Comparison of ENCODE assay signal across 21 cellular contexts in the genomic region with DNA sequence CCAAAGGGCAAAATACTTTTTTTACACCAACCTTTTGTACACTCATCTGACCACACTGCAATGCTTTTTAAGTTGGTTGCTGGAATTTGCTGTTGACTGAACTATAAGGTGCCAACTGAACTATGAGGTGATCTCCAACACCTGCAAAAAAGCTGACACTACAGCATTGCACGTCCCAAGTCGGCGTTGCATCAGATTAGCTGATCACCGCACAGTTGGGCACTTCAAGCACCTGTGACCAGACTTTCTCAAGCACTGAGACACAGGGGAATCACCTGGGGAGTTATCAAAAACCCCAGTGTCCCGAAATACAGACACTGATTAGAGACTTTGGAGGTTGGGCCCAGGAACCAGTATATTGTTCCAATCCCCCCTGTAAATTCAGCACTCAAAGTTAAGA. TPM values are rescaled to one million over a fixed set of nuclear protein-coding genes. Genes with fewer than 3 reads are reported as not detected.
DNase-seq lines count a peak whose midpoint lies in the region; ATAC-seq and TF ChIP-seq lines count a peak whose summit lies in the region.
"Had no signal": no experiment of that assay in that cellular context is flagged by ENCODE, and none has a peak within 500 bp of the region (broad histone marks: within the 10 kb centered on the region; RNA-seq: fewer than 3 reads in every experiment).

No MANE protein-coding gene starts in this region.

- intact Hi-C loops in sciatic nerve (cut with DNase I) = no loop called here

- peaks cover 9% of the 10 kb centered on the region for H3K36me3 ChIP-seq in SU-DHL-6 (ENCODE audit: low read length)
- H3K36me3 ChIP-seq: BLaER1 treated with 17β-estradiol and CSF1 and Interleukin-3, amounts not matched to agents 10 nM and 100 nM; MG63; SJSA1 had no signal

- DNase-seq in NCI-H460 (ENCODE audit: extremely low read depth, low read depth) (peak; percentile 3), osteocyte (ENCODE audit: extremely low spot score, unreplicated experiment) (peak; percentile 30), NCI-H526 (lab: John Stamatoyannopoulos, UW) (no peak), sciatic nerve (ENCODE audit: low spot score) (no peak)
- DNase-seq: AML-193; CD4-positive, alpha-beta T cell; KBM-7; MG63; NCI-H2029; NCI-H446; NCI-H526 treated with DMSO at 0.1 percent for 48 hours; PC-3; Right ventricle myocardium superior; T-helper 1 cell had no signal

- no peaks in the 10 kb centered on the region for H3K36me3 Mint-ChIP-seq in osteocyte (ENCODE audit: unreplicated experiment)

- peaks cover 32% of the 10 kb centered on the region for H3K9me3 Mint-ChIP-seq in osteocyte (ENCODE audit: unreplicated experiment)

- H3K9ac ChIP-seq in SU-DHL-6 (ENCODE audit: low read length) = peak overlapping the region; percentile 47
- H3K9ac ChIP-seq: BLaER1 treated with 17β-estradiol and CSF1 and Interleukin-3, amounts not matched to agents 10 nM and 100 nM had no signal

- H3K4me3 Mint-ChIP-seq in osteocyte (ENCODE audit: unreplicated experiment) = no peak overlapping the region
- H3K4me3 Mint-ChIP-seq: CD4-positive, alpha-beta T cell had no signal

- no peaks in the 10 kb centered on the region for H3K27me3 Mint-ChIP-seq in osteocyte (ENCODE audit: unreplicated experiment)
- H3K27me3 Mint-ChIP-seq: CD4-positive, alpha-beta T cell had no signal

- H3K27me3 ChIP-seq in SU-DHL-6 (ENCODE audit: low read length) = no peaks in the 10 kb centered on the region
- H3K27me3 ChIP-seq: BLaER1 treated with 17β-estradiol and CSF1 and Interleukin-3, amounts not matched to agents 10 nM and 100 nM; MG63; SJSA1 had no signal

- no peak overlapping the region for H3K27ac Mint-ChIP-seq in osteocyte (ENCODE audit: unreplicated experiment)
- H3K27ac Mint-ChIP-seq: CD4-positive, alpha-beta T cell had no signal

- ATAC-seq in GM18868 (IDR thresholded peaks at IDR 0.05; ENCODE audit: unreplicated experiment) (peak; percentile 67), GM21528 (IDR thresholded peaks at IDR 0.05; ENCODE audit: low FRiP score, unreplicated experiment) (no peak), sciatic nerve (no peak)
- ATAC-seq: A549, PC-3 had no signal

- H3K79me2 ChIP-seq in SU-DHL-6 (ENCODE audit: insufficient read depth, low read length) = peaks cover 30% of the 10 kb centered on the region

- no peaks in the 10 kb centered on the region for H3K9me3 ChIP-seq in SU-DHL-6 (ENCODE audit: insufficient read depth, low read length)
- H3K9me3 ChIP-seq: MG63, SJSA1 had no signal

- peaks cover 42% of the 10 kb centered on the region for H3F3A ChIP-seq in SU-DHL-6 (ENCODE audit: insufficient read depth)

- peak overlapping the region; percentile 14 for H3K4me3 ChIP-seq in SU-DHL-6 (ENCODE audit: insufficient read depth, low read length, poor library complexity, severe bottlenecking)
- H3K4me3 ChIP-seq: A549; BLaER1 treated with 17β-estradiol and CSF1 and Interleukin-3, amounts not matched to agents 10 nM and 100 nM; MG63; SJSA1 had no signal

- H2AFZ ChIP-seq in SU-DHL-6 (ENCODE audit: low read depth, low read length, severe bottlenecking) = no peak overlapping the region

- H3K9me2 ChIP-seq in SU-DHL-6 (replicated peaks; ENCODE audit: insufficient read depth, low read length) = no peaks in the 10 kb centered on the region

- TF ChIP-seq CTCF in SU-DHL-6 (IDR thresholded peaks at IDR 0.05; ENCODE audit: insufficient read depth, low read length, poor library complexity, severe bottlenecking) (no peak), osteocyte (IDR thresholded peaks at IDR 0.05) (no peak)

- no peaks in the 10 kb centered on the region for H3K4me1 Mint-ChIP-seq in osteocyte (ENCODE audit: unreplicated experiment)

- peak overlapping the region; percentile 84 for H3K27ac ChIP-seq in SU-DHL-6 (ENCODE audit: low read depth, low read length)
- H3K27ac ChIP-seq: A549; BLaER1 treated with 17β-estradiol and CSF1 and Interleukin-3, amounts not matched to agents 10 nM and 100 nM; SJSA1 had no signal

- H3K4me2 ChIP-seq in SU-DHL-6 (ENCODE audit: low read depth, low read length, poor library complexity, severe bottlenecking) = peak overlapping the region; percentile 68
- H3K4me2 ChIP-seq: A549; BLaER1 treated with 17β-estradiol and CSF1 and Interleukin-3, amounts not matched to agents 10 nM and 100 nM had no signal

- H4K20me1 ChIP-seq in SU-DHL-6 (ENCODE audit: low read depth, low read length) = no peaks in the 10 kb centered on the region
- H4K20me1 ChIP-seq: BLaER1 treated with 17β-estradiol and CSF1 and Interleukin-3, amounts not matched to agents 10 nM and 100 nM had no signal

RNA-seq across cellular contexts. Expression of a gene that starts 1.1 kb away (rescaled TPM):
- not detected in 2 replicates for total RNA-seq in NCI-H460 (2014; rRNA removed; shearing (Covaris generic))
- 0.76 TPM in 1 of 2 replicates, not detected in the other for polyA plus RNA-seq in NCI-H460 (2014; cell fraction: nucleus; rRNA removed)
- total RNA-seq in osteocyte (not detected in 2 replicates), sciatic nerve (not detected)
- total RNA-seq: CD4-positive, alpha-beta T cell; Right ventricle myocardium superior; SJSA1 had no signal

RNA-seq across cellular contexts. Expression of a gene that starts 5.7 kb away (rescaled TPM):
- not detected in 2 replicates for total RNA-seq in NCI-H460 (2014; rRNA removed; shearing (Covaris generic))
- 0.40 TPM in 1 of 2 replicates, not detected in the other for polyA plus RNA-seq in NCI-H460 (2014; cell fraction: nucleus; rRNA removed)
- total RNA-seq in osteocyte = not detected in 2 replicates
- total RNA-seq in sciatic nerve = not detected
- total RNA-seq: CD4-positive, alpha-beta T cell; HT1080; PC-3; Right ventricle myocardium superior; SJSA1 had no signal

Comparison
In these comparisons a context has a peak if more than half of its experiments do, and no peak if none do; other contexts are left out.
1. DNase-seq: peak in NCI-H460 (single experiment) and osteocyte (single experiment); none in NCI-H526 (0 of 2) and sciatic nerve (single experiment).